In the genomic region with DNA sequence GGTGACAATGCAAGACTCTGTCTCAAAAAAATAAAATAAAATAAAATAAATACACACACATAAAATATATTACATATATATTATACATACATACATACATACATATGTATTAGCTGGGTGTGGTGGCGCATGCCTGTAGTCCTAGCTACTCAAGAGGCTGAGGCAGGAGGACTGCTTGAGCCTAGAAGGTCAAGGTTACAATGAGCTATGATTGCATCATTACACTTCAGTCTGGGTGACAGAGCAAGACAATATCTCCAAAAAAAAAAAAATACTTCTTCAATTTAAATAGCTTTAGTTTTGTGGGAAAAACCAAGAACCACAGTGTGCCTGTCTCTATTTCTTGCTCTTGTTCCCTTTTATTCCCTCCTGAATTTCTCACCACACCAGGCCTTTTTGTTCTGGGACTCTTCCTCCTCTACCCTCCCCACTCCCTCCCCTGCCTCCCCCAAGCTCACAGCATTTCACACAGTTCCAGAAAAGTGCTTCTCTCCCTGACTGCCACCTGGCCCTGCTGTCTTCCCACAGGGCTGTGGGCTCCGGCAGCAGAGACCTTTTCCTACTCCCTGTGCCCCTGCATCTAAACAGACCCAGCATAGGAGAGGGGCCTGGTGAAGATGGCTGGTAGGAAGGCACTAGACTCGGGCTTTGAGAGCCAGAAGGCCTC, we compare ENCODE assay signal across 1 cellular context.
TF ChIP-seq lines count a peak whose summit lies in the region.

No MANE protein-coding gene starts in this region.

TF ChIP-seq in IMR-90, 13 proteins besides CTCF, POLR2A, EP300 and RAD21:
- TF ChIP-seq CEBPB (IDR thresholded peaks at IDR 0.05; ENCODE audit: low read depth, low read length): peak; percentile 53
- TF ChIP-seq RCOR1 (IDR thresholded peaks at IDR 0.05; ENCODE audit: insufficient replicate concordance, low read length): no peak
- TF ChIP-seq FOS (IDR thresholded peaks at IDR 0.05; ENCODE audit: low read depth, low read length): no peak
- TF ChIP-seq, protein P1, sequence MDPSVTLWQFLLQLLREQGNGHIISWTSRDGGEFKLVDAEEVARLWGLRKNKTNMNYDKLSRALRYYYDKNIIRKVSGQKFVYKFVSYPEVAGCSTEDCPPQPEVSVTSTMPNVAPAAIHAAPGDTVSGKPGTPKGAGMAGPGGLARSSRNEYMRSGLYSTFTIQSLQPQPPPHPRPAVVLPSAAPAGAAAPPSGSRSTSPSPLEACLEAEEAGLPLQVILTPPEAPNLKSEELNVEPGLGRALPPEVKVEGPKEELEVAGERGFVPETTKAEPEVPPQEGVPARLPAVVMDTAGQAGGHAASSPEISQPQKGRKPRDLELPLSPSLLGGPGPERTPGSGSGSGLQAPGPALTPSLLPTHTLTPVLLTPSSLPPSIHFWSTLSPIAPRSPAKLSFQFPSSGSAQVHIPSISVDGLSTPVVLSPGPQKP (IDR thresholded peaks at IDR 0.05; ENCODE audit: borderline replicate concordance, low read depth, low read length): no peak
